ENCODE assay signal across 17 cellular contexts in genomic region chr6:129793447-129793846, GRCh38.
"Had no signal": no experiment of that assay in that cellular context is flagged by ENCODE, and none has a peak within 500 bp of the region (broad histone marks: within the 10 kb centered on the region; RNA-seq: fewer than 3 reads in every experiment).

No MANE protein-coding gene starts in this region.

- ATAC-seq: activated CD4-positive, CD25-positive, alpha-beta regulatory T cell treated with anti-CD3 and anti-CD28 coated beads, Interleukin-2, amount 50 U/mL, for 24 hours; activated naive CD4-positive, alpha-beta T cell treated with anti-CD3 and anti-CD28 coated beads, Interleukin-2, amount 50 U/mL, for 72 hours; left ventricle myocardium superior had no signal

- H3K27ac Mint-ChIP-seq: activated T-helper 1 cell treated with anti-CD3 and anti-CD28 coated beads, Interleukin-12 subunit alpha, Interleukin-12 subunit beta, Interleukin-2, Interleukin-4 antibody, amounts not matched to agents 30 ng/mL and 10 ng/mL and 1 ng/mL, durations not matched to agents 14 hours and 24 hours and 36 hours; immature natural killer cell; memory B cell; neural progenitor cell; progenitor cell of endocrine pancreas had no signal

- H3K4me3 Mint-ChIP-seq: activated T-helper 1 cell treated with anti-CD3 and anti-CD28 coated beads, Interleukin-12 subunit alpha, Interleukin-12 subunit beta, Interleukin-2, Interleukin-4 antibody, amounts not matched to agents 30 ng/mL and 10 ng/mL and 1 ng/mL, durations not matched to agents 14 hours and 24 hours and 36 hours; immature natural killer cell; memory B cell; neural progenitor cell had no signal

- H3K9me3 Mint-ChIP-seq: activated naive CD4-positive, alpha-beta T cell treated with anti-CD3 and anti-CD28 coated beads, Interleukin-2, amount 50 U/mL, for 72 hours; activated T-helper 1 cell treated with anti-CD3 and anti-CD28 coated beads, Interleukin-12 subunit alpha, Interleukin-12 subunit beta, Interleukin-2, Interleukin-4 antibody, amounts not matched to agents 30 ng/mL and 10 ng/mL and 1 ng/mL, durations not matched to agents 14 hours and 24 hours and 36 hours had no signal

- DNase-seq: activated CD4-positive, alpha-beta T cell treated with anti-CD3 and anti-CD28 coated beads, Interleukin-2, amount 50 U/mL, for 1 hour; activated gamma-delta T cell treated with Interleukin-2 at 50 U/mL for 16 hours; activated T-cell treated with anti-CD3 and anti-CD28 coated beads for 4 hours; amniotic stem cell; dermis blood vessel endothelial cell; effector memory CD4-positive, alpha-beta T cell; immature natural killer cell; left ventricle myocardium superior; stimulated activated CD4-positive, alpha-beta T cell treated with anti-CD3 and anti-CD28 coated beads, Interleukin-2, amount 100 ng/mL, for 24 hours; stomach; trophoblast cell had no signal

- H3K36me3 Mint-ChIP-seq: activated naive CD4-positive, alpha-beta T cell treated with anti-CD3 and anti-CD28 coated beads, Interleukin-2, amount 50 U/mL, for 72 hours; immature natural killer cell; memory B cell; neural progenitor cell had no signal

- H3K4me1 Mint-ChIP-seq: neural progenitor cell had no signal
